ENCODE assay signal across 8 cellular contexts in the genomic region with DNA sequence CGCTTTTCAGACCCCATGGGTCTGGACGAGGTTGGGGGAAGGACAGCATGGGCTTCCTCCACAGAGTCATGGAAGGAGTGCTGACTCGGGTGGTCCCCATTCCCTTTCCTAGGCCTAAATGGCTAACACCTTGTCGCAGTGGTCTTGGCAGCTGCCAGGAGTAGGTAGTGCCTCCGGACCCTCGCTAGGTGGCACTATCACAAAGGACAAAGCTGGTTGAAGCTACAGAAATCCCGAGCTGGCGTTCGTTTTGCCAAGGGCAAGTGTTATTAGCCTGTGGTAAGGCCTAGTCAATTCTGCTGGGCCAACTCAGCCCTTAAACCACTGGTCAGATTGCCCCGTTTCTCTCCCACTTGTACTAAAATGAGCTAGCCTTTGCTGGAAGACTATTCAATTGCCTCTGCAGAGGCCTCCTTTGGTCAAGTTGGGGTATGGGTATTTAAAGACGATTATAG. TPM values are rescaled to one million over a fixed set of nuclear protein-coding genes. Genes with fewer than 3 reads are reported as not detected.
DNase-seq lines count a peak whose midpoint lies in the region; ATAC-seq, FAIRE-seq and TF ChIP-seq lines count a peak whose summit lies in the region.

No MANE protein-coding gene starts in this region.

- H3K9ac ChIP-seq in kidney (ENCODE audit: low read length in 2 of 2) = peak overlapping the region; percentile 95

- peak overlapping the region; percentile 90 for H3K4me3 Mint-ChIP-seq in chondrocyte (ENCODE audit: unreplicated experiment)

- intact Hi-C loops in kidney (cut with DNase I) = no loop called here

- H3K4me3 ChIP-seq in kidney (ENCODE audit: low read length in 2 of 2) = peak overlapping the region; percentile 88 to 96

- FAIRE-seq in kidney (lab: Jason Lieb, UNC) = no peak

- H3K36me3 Mint-ChIP-seq in chondrocyte (ENCODE audit: low read depth) = peaks cover 8% of the 10 kb centered on the region

- peak overlapping the region; percentile 93 to 96 for H3K27ac ChIP-seq in kidney (ENCODE audit: low read depth in 2 of 2, low read length in 2 of 2)

- H3K4me1 Mint-ChIP-seq in chondrocyte (ENCODE audit: low read depth) = peaks cover 39% of the 10 kb centered on the region

- DNase-seq in NK-92 treated with Interleukin-12 subunit alpha and Interleukin-12 subunit beta, amount 100 ng/mL, for 24 hours (lab: John Stamatoyannopoulos, UW) = peak; percentile 80
- DNase-seq in NK-92 (lab: John Stamatoyannopoulos, UW; ENCODE audit: unreplicated experiment) (no peak), NCI-H345 treated with DMSO at 0.1 percent for 48 hours (lab: John Stamatoyannopoulos, UW; ENCODE audit: unreplicated experiment) (peak; percentile 99), chondrocyte (ENCODE audit: low spot score) (no peak), kidney (peak; percentile 90)
- peak; percentile 75 for DNase-seq in activated CD4-positive, CD25-positive, alpha-beta regulatory T cell treated with anti-CD3 and anti-CD28 coated beads, Interleukin-2, amount 50 U/mL, for 72 hours
- peak; percentile 89 for DNase-seq in stimulated activated CD4-positive, alpha-beta T cell treated with anti-CD3 and anti-CD28 coated beads, Interleukin-15, amount 100 ng/mL, for 24 hours

- H3K27ac Mint-ChIP-seq in chondrocyte (ENCODE audit: unreplicated experiment) = peak overlapping the region; percentile 98

- peaks cover 5% of the 10 kb centered on the region for H3K27me3 Mint-ChIP-seq in chondrocyte (ENCODE audit: low read depth)

- no peaks in the 10 kb centered on the region for H3K9me3 ChIP-seq in kidney (ENCODE audit: control insufficient read depth in 1 of 2, low read length in 2 of 2)

- no peaks in the 10 kb centered on the region for H3K9me3 Mint-ChIP-seq in chondrocyte (ENCODE audit: low read depth)

- H3K4me1 ChIP-seq in kidney (ENCODE audit: control insufficient read depth in 1 of 2, insufficient read depth in 1 of 2, low read depth in 1 of 2, low read length in 2 of 2) = peaks cover 13 to 21% of the 10 kb centered on the region in 2 donors

- peaks cover 9 to 16% of the 10 kb centered on the region in 2 donors for H3K36me3 ChIP-seq in kidney (ENCODE audit: control insufficient read depth in 1 of 2, insufficient read depth in 2 of 2, low read length in 2 of 2)

- TF ChIP-seq CTCF in chondrocyte (IDR thresholded peaks at IDR 0.05) (peak; percentile 97), kidney (IDR thresholded peaks at IDR 0.05; ENCODE audit: borderline replicate concordance, extremely low read depth, insufficient read depth) (peak; percentile 98)

- ATAC-seq in HG03280 (IDR thresholded peaks at IDR 0.05; ENCODE audit: unreplicated experiment) = peak; percentile 37

RNA-seq across cellular contexts. Expression of gene UBE2Q1, which starts 1.1 kb away (rescaled TPM):
- total RNA-seq in chondrocyte (72.2 to 92.6 TPM (median 77.7 TPM) in 3 replicates), kidney (77.6 TPM)
- 72.3 TPM for polyA plus RNA-seq in kidney (ENCODE audit: insufficient read depth, low read depth, low replicate concordance)

RNA-seq across cellular contexts. Expression of gene CHRNB2, which starts 8.1 kb away (rescaled TPM):
- not detected in 3 replicates for total RNA-seq in chondrocyte
- total RNA-seq in kidney = 0.60 TPM
- not detected for polyA plus RNA-seq in kidney (ENCODE audit: insufficient read depth, low read depth, low replicate concordance)

RNA-seq across cellular contexts. Expression of gene ADAR, which starts 48.5 kb away (rescaled TPM):
- 125 to 169 TPM (median 125 TPM) in 3 replicates for total RNA-seq in chondrocyte
- total RNA-seq in kidney = 154 TPM
- polyA plus RNA-seq in kidney (ENCODE audit: insufficient read depth, low read depth, low replicate concordance) = 40.3 TPM

RNA-seq across cellular contexts. Expression of gene SHE, which starts 57.3 kb away (rescaled TPM):
- total RNA-seq in chondrocyte (0.10 to 0.20 TPM in 2 of 3 replicates, not detected in the other), kidney (18.1 TPM)
- polyA plus RNA-seq in kidney (ENCODE audit: insufficient read depth, low read depth, low replicate concordance) = 7.6 TPM

RNA-seq across cellular contexts. Expression of gene TDRD10, which starts 57.5 kb away (rescaled TPM):
- total RNA-seq in chondrocyte (0.17 TPM in 1 of 3 replicates, not detected in the others), kidney (4.7 TPM)
- polyA plus RNA-seq in kidney (ENCODE audit: insufficient read depth, low read depth, low replicate concordance) = 2.3 TPM

Comparison
In these comparisons a context has a peak if more than half of its experiments do, and no peak if none do; other contexts are left out.
1. DNase-seq: peak in NK-92 treated with Interleukin-12 subunit alpha and Interleukin-12 subunit beta, amount 100 ng/mL, for 24 hours (single experiment), NCI-H345 treated with DMSO at 0.1 percent for 48 hours (single experiment), activated CD4-positive, CD25-positive, alpha-beta regulatory T cell treated with anti-CD3 and anti-CD28 coated beads, Interleukin-2, amount 50 U/mL, for 72 hours (single experiment), kidney (single experiment) and stimulated activated CD4-positive, alpha-beta T cell treated with anti-CD3 and anti-CD28 coated beads, Interleukin-15, amount 100 ng/mL, for 24 hours (single experiment); none in NK-92 (single experiment) and chondrocyte (single experiment).